22 cellular contexts compared by ENCODE assay signal in the genomic region with DNA sequence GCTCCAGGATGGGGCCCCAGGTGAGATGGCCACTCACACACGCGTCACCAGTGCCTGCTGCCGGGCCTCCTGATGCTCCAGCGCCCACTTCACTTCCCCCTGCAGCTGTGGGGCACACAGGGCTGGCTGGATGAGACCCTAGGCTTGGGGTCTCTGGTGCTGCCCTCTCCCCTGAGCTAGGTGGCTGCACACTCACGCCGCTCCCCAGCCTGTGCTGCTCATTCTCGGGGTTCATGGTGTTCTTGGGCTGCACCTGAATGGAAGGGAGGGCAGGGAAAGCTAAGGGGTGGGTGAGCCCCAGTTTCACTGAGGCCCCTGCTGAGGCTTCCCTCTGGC. TPM values are rescaled to one million over a fixed set of nuclear protein-coding genes. Genes with fewer than 3 reads are reported as not detected.
"Had no signal": no experiment of that assay in that cellular context is flagged by ENCODE, and none has a peak within 500 bp of the region (broad histone marks: within the 10 kb centered on the region; RNA-seq: fewer than 3 reads in every experiment).

No MANE protein-coding gene starts in this region.

- H3K27ac ChIP-seq: adrenal gland, colonic mucosa, esophagus squamous epithelium, gastrocnemius medialis, ovary, prostate gland, tibial artery, WERI-Rb-1 had no signal

- H3K27me3 Mint-ChIP-seq: activated naive CD8-positive, alpha-beta T cell; naive B cell; stimulated activated naive CD8-positive, alpha-beta T cell treated with anti-CD3 and anti-CD28 coated beads, Interleukin-15, Interleukin-2, amounts not matched to agents 100 ng/mL and 50 ng/mL, for 24 hours had no signal

- ATAC-seq: activated T-cell treated with anti-CD3 and anti-CD28 coated beads, Interleukin-2, amount 50 U/mL, for 4 hours; gastrocnemius medialis; left cardiac atrium had no signal

- H3K9me3 ChIP-seq: adrenal gland, colonic mucosa, esophagus squamous epithelium, gastrocnemius medialis, ovary, prostate gland, spleen, tibial artery had no signal

- H3K36me3 ChIP-seq: adrenal gland, colonic mucosa, esophagus squamous epithelium, gastrocnemius medialis, ovary, prostate gland had no signal

- H3K9me3 Mint-ChIP-seq: activated T-cell treated with anti-CD3 and anti-CD28 coated beads, Interleukin-2, amount 50 U/mL, for 4 hours; activated T-helper 2 cell treated with anti-CD3 and anti-CD28 coated beads, Interferon-gamma antibody, Interleukin-2, Interleukin-4, amounts not matched to agents 10 μg/mL and 5 μg/mL and 100 μg/mL, durations not matched to agents 14 hours and 24 hours and 36 hours; naive B cell; stimulated activated naive CD8-positive, alpha-beta T cell treated with anti-CD3 and anti-CD28 coated beads, Interleukin-15, Interleukin-2, amounts not matched to agents 100 ng/mL and 50 ng/mL, for 24 hours; T-helper 2 cell treated with Interferon-gamma antibody and Interleukin-4, amounts not matched to agents 5 μg/mL and 100 μg/mL, for 36 hours had no signal

- DNase-seq: activated CD4-positive, CD25-positive, alpha-beta regulatory T cell treated with anti-CD3 and anti-CD28 coated beads, Interleukin-2, amount 50 U/mL, for 72 hours; activated naive CD4-positive, alpha-beta T cell; activated T-cell treated with anti-CD3 and anti-CD28 coated beads, Interleukin-2, amount 50 U/mL, for 4 hours; adrenal gland; colonic mucosa; dorsolateral prefrontal cortex; esophagus squamous epithelium; gastrocnemius medialis; hypothalamus; islet precursor cell; left cardiac atrium; naive B cell; ovary; spleen; stimulated activated CD4-positive, alpha-beta T cell treated with anti-CD3 and anti-CD28 coated beads, Interleukin-4, amount 100 ng/mL, for 1 hour; tibial artery; WERI-Rb-1 had no signal

- H3K36me3 Mint-ChIP-seq: activated naive CD8-positive, alpha-beta T cell; naive B cell had no signal

- H3K4me3 ChIP-seq: adrenal gland, colonic mucosa, dorsolateral prefrontal cortex, esophagus squamous epithelium, gastrocnemius medialis, ovary, prostate gland, spleen, tibial artery had no signal

- H3K27me3 ChIP-seq: adrenal gland, dorsolateral prefrontal cortex had no signal

- H3K27ac Mint-ChIP-seq: activated naive CD8-positive, alpha-beta T cell; activated T-helper 2 cell treated with anti-CD3 and anti-CD28 coated beads, Interferon-gamma antibody, Interleukin-2, Interleukin-4, amounts not matched to agents 10 μg/mL and 5 μg/mL and 100 μg/mL, durations not matched to agents 14 hours and 24 hours and 36 hours; stimulated activated naive CD8-positive, alpha-beta T cell treated with anti-CD3 and anti-CD28 coated beads, Interleukin-15, Interleukin-2, amounts not matched to agents 100 ng/mL and 50 ng/mL, for 24 hours; T-helper 2 cell treated with Interferon-gamma antibody and Interleukin-4, amounts not matched to agents 5 μg/mL and 100 μg/mL, for 36 hours had no signal

- H3K4me3 Mint-ChIP-seq: activated naive CD8-positive, alpha-beta T cell; stimulated activated naive CD8-positive, alpha-beta T cell treated with anti-CD3 and anti-CD28 coated beads, Interleukin-15, Interleukin-2, amounts not matched to agents 100 ng/mL and 50 ng/mL, for 24 hours; T-helper 2 cell treated with Interferon-gamma antibody and Interleukin-4, amounts not matched to agents 5 μg/mL and 100 μg/mL, for 36 hours had no signal

RNA-seq across cellular contexts. Expression of a gene that starts 1.2 kb away (rescaled TPM):
- total RNA-seq: gastrocnemius medialis had no signal
